In the genomic region with DNA sequence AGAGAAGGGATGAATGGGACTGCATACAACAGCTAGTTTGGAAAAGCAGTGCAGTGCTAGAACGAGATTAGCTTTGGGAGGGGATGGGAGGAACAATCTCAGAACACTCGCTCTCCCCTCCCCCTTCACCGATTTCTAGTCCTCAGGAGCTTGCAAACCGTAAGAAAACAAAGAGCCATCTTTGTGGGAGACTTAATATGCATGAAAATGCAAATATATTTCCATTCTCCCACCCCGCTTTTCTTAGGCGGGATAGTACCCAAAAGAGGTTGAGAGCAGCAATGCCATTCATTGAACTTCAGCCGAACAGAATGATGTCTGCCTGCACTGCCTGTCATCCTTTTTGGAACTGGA, we compare ENCODE assay signal across 8 cellular contexts. TPM values are rescaled to one million over a fixed set of nuclear protein-coding genes. Genes with fewer than 3 reads are reported as not detected.
DNase-seq lines count a peak whose midpoint lies in the region; ATAC-seq, FAIRE-seq and TF ChIP-seq lines count a peak whose summit lies in the region.

No MANE protein-coding gene starts in this region.

- peak; percentile 9 for FAIRE-seq in keratinocyte (lab: Jason Lieb, UNC)
- FAIRE-seq in H54 (lab: Jason Lieb, UNC): no peak

- H3K27me3 ChIP-seq in keratinocyte (ENCODE audit: control insufficient read depth, extremely low read depth, insufficient read depth, low read length) (no peaks in the 10 kb centered on the region), testis (no peaks in the 10 kb centered on the region)

- 11 to 14% methylated on average over 7 of the region's 7 CpGs for WGBS in testis, 2 donors

- no peaks in the 10 kb centered on the region for H3K9me3 ChIP-seq in keratinocyte (ENCODE audit: control insufficient read depth, low read depth, low read length)
- no peaks in the 10 kb centered on the region for H3K9me3 ChIP-seq in testis

- no peak for ATAC-seq in HG02759 (IDR thresholded peaks at IDR 0.05; ENCODE audit: unreplicated experiment)

- no peak overlapping the region for H2AFZ ChIP-seq in keratinocyte (ENCODE audit: control insufficient read depth, low read length)

- H3K9ac ChIP-seq in keratinocyte (ENCODE audit: control insufficient read depth, extremely low read depth, insufficient read depth, low read length): peak overlapping the region; percentile 80

- peaks cover 30% of the 10 kb centered on the region for H3K4me1 Mint-ChIP-seq in activated CD4-positive, alpha-beta T cell treated with anti-CD3 and anti-CD28 coated beads, Interleukin-2, amount 10 ng/mL, durations not matched to agents 24 days and 14 days
- peaks cover 34% of the 10 kb centered on the region for H3K4me1 Mint-ChIP-seq in activated T-helper 1 cell treated with anti-CD3 and anti-CD28 coated beads, Interleukin-12 subunit alpha, Interleukin-12 subunit beta, Interleukin-2, Interleukin-4 antibody, amounts not matched to agents 30 ng/mL and 10 ng/mL and 1 ng/mL, durations not matched to agents 14 hours and 24 hours and 36 hours (ENCODE audit: low read depth)

- H3K4me1 ChIP-seq in keratinocyte (ENCODE audit: control insufficient read depth, extremely low read depth, insufficient read depth, low read length): peaks cover 14% of the 10 kb centered on the region
- H3K4me1 ChIP-seq in testis: peaks cover 3% of the 10 kb centered on the region

- peak overlapping the region; percentile 78 for H3K27ac Mint-ChIP-seq in activated CD4-positive, alpha-beta T cell treated with anti-CD3 and anti-CD28 coated beads, Interleukin-2, amount 10 ng/mL, durations not matched to agents 24 days and 14 days
- peak overlapping the region; percentile 44 for H3K27ac Mint-ChIP-seq in activated T-helper 1 cell treated with anti-CD3 and anti-CD28 coated beads, Interleukin-12 subunit alpha, Interleukin-12 subunit beta, Interleukin-2, Interleukin-4 antibody, amounts not matched to agents 30 ng/mL and 10 ng/mL and 1 ng/mL, durations not matched to agents 14 hours and 24 hours and 36 hours

- intact Hi-C loops in activated CD4-positive, alpha-beta T cell treated with anti-CD3 and anti-CD28 coated beads, Interleukin-2, amount 10 ng/mL, durations not matched to agents 24 days and 14 days (cut with micrococcal nuclease): no loop called here
- intact Hi-C loops in activated T-helper 1 cell treated with anti-CD3 and anti-CD28 coated beads, Interleukin-12 subunit alpha, Interleukin-12 subunit beta, Interleukin-2, Interleukin-4 antibody, amounts not matched to agents 30 ng/mL and 10 ng/mL and 1 ng/mL, durations not matched to agents 14 hours and 24 hours and 36 hours (cut with micrococcal nuclease): loop anchor here (1.0 kb wide), 1 partner anchor 74 kb away; no protein-coding TSS in a partner anchor
- intact Hi-C loops in testis (cut with DNase I; ENCODE audit: low total_unique reads): no loop called here

- peaks cover 30% of the 10 kb centered on the region for H3K36me3 Mint-ChIP-seq in activated CD4-positive, alpha-beta T cell treated with anti-CD3 and anti-CD28 coated beads, Interleukin-2, amount 10 ng/mL, durations not matched to agents 24 days and 14 days (ENCODE audit: low read depth)
- H3K36me3 Mint-ChIP-seq in activated T-helper 1 cell treated with anti-CD3 and anti-CD28 coated beads, Interleukin-12 subunit alpha, Interleukin-12 subunit beta, Interleukin-2, Interleukin-4 antibody, amounts not matched to agents 30 ng/mL and 10 ng/mL and 1 ng/mL, durations not matched to agents 14 hours and 24 hours and 36 hours (ENCODE audit: low read depth): peaks cover 23% of the 10 kb centered on the region

- H3K9me1 ChIP-seq in keratinocyte (ENCODE audit: control insufficient read depth, extremely low read depth, insufficient read depth, low read length): no peaks in the 10 kb centered on the region

- DNase-seq in activated CD4-positive, alpha-beta T cell treated with anti-CD3 and anti-CD28 coated beads, Interleukin-2, amount 10 ng/mL, durations not matched to agents 24 days and 14 days: no peak
- DNase-seq in activated CD4-positive, alpha-beta T cell treated with anti-CD3 and anti-CD28 coated beads for 4 hours: no peak
- no peak for DNase-seq in activated T-helper 1 cell treated with anti-CD3 and anti-CD28 coated beads, Interleukin-12 subunit alpha, Interleukin-12 subunit beta, Interleukin-2, Interleukin-4 antibody, amounts not matched to agents 30 ng/mL and 10 ng/mL and 1 ng/mL, durations not matched to agents 14 hours and 24 hours and 36 hours (ENCODE audit: low spot score)
- no peak for DNase-seq in keratinocyte (ENCODE audit: low read depth, low spot score)
- no peak for DNase-seq in testis
- no peak for DNase-seq in Kasumi-1 (lab: John Stamatoyannopoulos, UW)
- no peak for DNase-seq in H54 (ENCODE audit: insufficient read length, low spot score)

- H3K27me3 Mint-ChIP-seq in activated CD4-positive, alpha-beta T cell treated with anti-CD3 and anti-CD28 coated beads, Interleukin-2, amount 10 ng/mL, durations not matched to agents 24 days and 14 days: peaks cover 3% of the 10 kb centered on the region
- no peaks in the 10 kb centered on the region for H3K27me3 Mint-ChIP-seq in activated T-helper 1 cell treated with anti-CD3 and anti-CD28 coated beads, Interleukin-12 subunit alpha, Interleukin-12 subunit beta, Interleukin-2, Interleukin-4 antibody, amounts not matched to agents 30 ng/mL and 10 ng/mL and 1 ng/mL, durations not matched to agents 14 hours and 24 hours and 36 hours (ENCODE audit: insufficient read depth)

- no peak for TF ChIP-seq CTCF in keratinocyte (optimal IDR thresholded peaks at IDR 0.05 in 1 of 3, IDR thresholded peaks at IDR 0.05 in 1 of 3, conservative IDR thresholded peaks at IDR 0.05 in 1 of 3; ENCODE audit: extremely low read depth in 1 of 3, insufficient read depth in 2 of 3, low read length in 3 of 3)
- TF ChIP-seq CTCF in testis (IDR thresholded peaks at IDR 0.05): no peak

- H3K27ac ChIP-seq in keratinocyte (ENCODE audit: control insufficient read depth, insufficient read depth, low read length) (no peak overlapping the region), testis (peak overlapping the region in 1 of 2 donors; percentile 73)

- H3K4me3 ChIP-seq in keratinocyte (ENCODE audit: control insufficient read depth in 2 of 3, extremely low read depth in 1 of 3, insufficient read depth in 2 of 3, low read depth in 1 of 3, low read length in 3 of 3): peak overlapping the region; percentile 84 to 87 (median 85)
- peak overlapping the region; percentile 78 to 80 for H3K4me3 ChIP-seq in testis

- H3K79me2 ChIP-seq in keratinocyte (ENCODE audit: control insufficient read depth, insufficient read depth, low read length): peaks cover 30% of the 10 kb centered on the region

- dilution Hi-C loops in keratinocyte (cut with MboI; ENCODE audit: extremely low pct_ligation_motif_present, low sequenced_read_pairs): no loop called here

- H4K20me1 ChIP-seq in keratinocyte (ENCODE audit: control insufficient read depth, extremely low read depth, insufficient read depth, low read length): no peaks in the 10 kb centered on the region

- peaks cover 6 to 14% of the 10 kb centered on the region in 2 experiments for H3K36me3 ChIP-seq in keratinocyte (ENCODE audit: control insufficient read depth in 2 of 2, extremely low read depth in 1 of 2, insufficient read depth in 2 of 2, low read length in 2 of 2)
- no peaks in the 10 kb centered on the region for H3K36me3 ChIP-seq in testis (ENCODE audit: low read depth, missing control alignments)

- H3K9me3 Mint-ChIP-seq in activated CD4-positive, alpha-beta T cell treated with anti-CD3 and anti-CD28 coated beads, Interleukin-2, amount 10 ng/mL, durations not matched to agents 24 days and 14 days: no peaks in the 10 kb centered on the region
- no peaks in the 10 kb centered on the region for H3K9me3 Mint-ChIP-seq in activated T-helper 1 cell treated with anti-CD3 and anti-CD28 coated beads, Interleukin-12 subunit alpha, Interleukin-12 subunit beta, Interleukin-2, Interleukin-4 antibody, amounts not matched to agents 30 ng/mL and 10 ng/mL and 1 ng/mL, durations not matched to agents 14 hours and 24 hours and 36 hours

- H3K4me2 ChIP-seq in keratinocyte (ENCODE audit: control insufficient read depth, extremely low read depth, insufficient read depth, low read depth, low read length): peak overlapping the region; percentile 68

- peak overlapping the region; percentile 86 for H3K4me3 Mint-ChIP-seq in activated CD4-positive, alpha-beta T cell treated with anti-CD3 and anti-CD28 coated beads, Interleukin-2, amount 10 ng/mL, durations not matched to agents 24 days and 14 days
- peak overlapping the region; percentile 88 for H3K4me3 Mint-ChIP-seq in activated T-helper 1 cell treated with anti-CD3 and anti-CD28 coated beads, Interleukin-12 subunit alpha, Interleukin-12 subunit beta, Interleukin-2, Interleukin-4 antibody, amounts not matched to agents 30 ng/mL and 10 ng/mL and 1 ng/mL, durations not matched to agents 14 hours and 24 hours and 36 hours

- no peak for TF ChIP-seq POLR2A in testis (IDR thresholded peaks at IDR 0.05)
- no peak for TF ChIP-seq POLR2A in H54 (IDR thresholded peaks at IDR 0.05; ENCODE audit: low read depth, low read length)

RNA-seq across cellular contexts. Expression of a gene that starts 1.1 kb away (rescaled TPM):
- 60.2 and 65.8 TPM in 2 replicates for total RNA-seq in activated CD4-positive, alpha-beta T cell treated with anti-CD3 and anti-CD28 coated beads, Interleukin-2, amount 10 ng/mL, durations not matched to agents 24 days and 14 days
- 60.0 and 64.3 TPM in 2 replicates for total RNA-seq in activated T-helper 1 cell treated with anti-CD3 and anti-CD28 coated beads, Interleukin-12 subunit alpha, Interleukin-12 subunit beta, Interleukin-2, Interleukin-4 antibody, amounts not matched to agents 30 ng/mL and 10 ng/mL and 1 ng/mL, durations not matched to agents 14 hours and 24 hours and 36 hours
- polyA plus RNA-seq in keratinocyte (7.8 to 9.8 TPM (median 8.1 TPM) in 3 replicates), testis (ENCODE audit: insufficient read depth, low read depth, low replicate concordance) (71.6 TPM)
- 1.9 TPM for polyA plus RNA-seq in keratinocyte (2011; ENCODE audit: low read depth)
- polyA plus RNA-seq in keratinocyte (2011; cell fraction: cytosol; rRNA removed): 4.3 and 10.1 TPM in 2 replicates
- 8.5 and 9.3 TPM in 2 replicates for polyA plus RNA-seq in keratinocyte (2011; cell fraction: nucleus; rRNA removed)
- polyA plus RNA-seq in keratinocyte (2012; ENCODE audit: low replicate concordance): 6.6 and 11.2 TPM in 2 replicates
- polyA minus RNA-seq in keratinocyte: 4.4 to 9.3 TPM (median 4.6 TPM) in 3 replicates
- 7.7 TPM for polyA minus RNA-seq in keratinocyte (2011; cell fraction: cytosol; rRNA and poly(A)+ RNA removed)
- 3.3 and 5.1 TPM in 2 replicates for polyA minus RNA-seq in keratinocyte (2011; cell fraction: nucleus; rRNA and poly(A)+ RNA removed)
- 10 to 100 TPM; 38.6 to 45.1 TPM for total RNA-seq in testis

RNA-seq across cellular contexts. Expression of a gene that starts 24.6 kb away (rescaled TPM):
- 34.2 and 41.0 TPM in 2 replicates for total RNA-seq in activated CD4-positive, alpha-beta T cell treated with anti-CD3 and anti-CD28 coated beads, Interleukin-2, amount 10 ng/mL, durations not matched to agents 24 days and 14 days
- 44.7 and 46.0 TPM in 2 replicates for total RNA-seq in activated T-helper 1 cell treated with anti-CD3 and anti-CD28 coated beads, Interleukin-12 subunit alpha, Interleukin-12 subunit beta, Interleukin-2, Interleukin-4 antibody, amounts not matched to agents 30 ng/mL and 10 ng/mL and 1 ng/mL, durations not matched to agents 14 hours and 24 hours and 36 hours
- polyA plus RNA-seq in keratinocyte (18.6 to 35.2 TPM (median 20.8 TPM) in 3 replicates), testis (ENCODE audit: insufficient read depth, low read depth, low replicate concordance) (24.7 TPM)
- 27.1 TPM for polyA plus RNA-seq in keratinocyte (2011; ENCODE audit: low read depth)
- polyA plus RNA-seq in keratinocyte (2011; cell fraction: cytosol; rRNA removed): 24.1 and 28.4 TPM in 2 replicates
- polyA plus RNA-seq in keratinocyte (2011; cell fraction: nucleus; rRNA removed): 39.0 and 42.8 TPM in 2 replicates
- polyA plus RNA-seq in keratinocyte (2012; ENCODE audit: low replicate concordance): 21.5 and 31.4 TPM in 2 replicates
- 26.5 to 45.0 TPM (median 29.9 TPM) in 3 replicates for polyA minus RNA-seq in keratinocyte
- polyA minus RNA-seq in keratinocyte (2011; cell fraction: cytosol; rRNA and poly(A)+ RNA removed): 51.0 TPM
- polyA minus RNA-seq in keratinocyte (2011; cell fraction: nucleus; rRNA and poly(A)+ RNA removed): 37.9 and 42.1 TPM in 2 replicates
- 10 to 100 TPM; 51.7 to 52.8 TPM for total RNA-seq in testis

RNA-seq across cellular contexts. Expression of a gene that starts 45.8 kb away (rescaled TPM):
- 3.8 and 5.3 TPM in 2 replicates for total RNA-seq in activated CD4-positive, alpha-beta T cell treated with anti-CD3 and anti-CD28 coated beads, Interleukin-2, amount 10 ng/mL, durations not matched to agents 24 days and 14 days
- 3.8 and 5.3 TPM in 2 replicates for total RNA-seq in activated T-helper 1 cell treated with anti-CD3 and anti-CD28 coated beads, Interleukin-12 subunit alpha, Interleukin-12 subunit beta, Interleukin-2, Interleukin-4 antibody, amounts not matched to agents 30 ng/mL and 10 ng/mL and 1 ng/mL, durations not matched to agents 14 hours and 24 hours and 36 hours
- 2.9 to 4.6 TPM (median 3.3 TPM) in 3 replicates for polyA plus RNA-seq in keratinocyte
- polyA plus RNA-seq in keratinocyte (2011; ENCODE audit: low read depth): 0.46 TPM
- polyA plus RNA-seq in keratinocyte (2011; cell fraction: cytosol; rRNA removed): 2.3 TPM in 2 replicates
- 6.0 and 6.2 TPM in 2 replicates for polyA plus RNA-seq in keratinocyte (2011; cell fraction: nucleus; rRNA removed)
- polyA plus RNA-seq in keratinocyte (2012; ENCODE audit: low replicate concordance): 1.3 and 3.9 TPM in 2 replicates
- polyA minus RNA-seq in keratinocyte: 1.9 to 3.2 TPM (median 2.7 TPM) in 3 replicates
- 8.8 TPM for polyA minus RNA-seq in keratinocyte (2011; cell fraction: cytosol; rRNA and poly(A)+ RNA removed)
- polyA minus RNA-seq in keratinocyte (2011; cell fraction: nucleus; rRNA and poly(A)+ RNA removed): 4.2 and 4.6 TPM in 2 replicates
- total RNA-seq in testis: 10 to 100 TPM; 19.5 to 31.0 TPM
- 12.0 TPM for polyA plus RNA-seq in testis (ENCODE audit: insufficient read depth, low read depth, low replicate concordance)
